ENCODE assay signal across 12 cellular contexts in genomic region chr3:138078901-138079344, GRCh38. TPM values are rescaled to one million over a fixed set of nuclear protein-coding genes. Genes with fewer than 3 reads are reported as not detected.
DNase-seq lines count a peak whose midpoint lies in the region; ATAC-seq, FAIRE-seq and TF ChIP-seq lines count a peak whose summit lies in the region.
"Had no signal": no experiment of that assay in that cellular context is flagged by ENCODE, and none has a peak within 500 bp of the region (broad histone marks: within the 10 kb centered on the region; RNA-seq: fewer than 3 reads in every experiment).

No MANE protein-coding gene starts in this region.

- H3K4me3 ChIP-seq in CD8-positive, alpha-beta T cell (ENCODE audit: low read depth, low read length) = no peak overlapping the region
- H3K4me3 ChIP-seq: upper lobe of left lung had no signal

- H3K4me3 Mint-ChIP-seq in CD8-positive, alpha-beta T cell = no peak overlapping the region

- ATAC-seq in SK-N-SH treated with all-trans-retinoic acid at 6 μM for 48 hours = peak; percentile 71
- no peak for ATAC-seq in GM19324 (IDR thresholded peaks at IDR 0.05; ENCODE audit: low FRiP score, unreplicated experiment)
- ATAC-seq in CD8-positive, alpha-beta T cell = no peak
- ATAC-seq: left ventricle myocardium superior had no signal

- H3K27ac Mint-ChIP-seq in CD8-positive, alpha-beta T cell = no peak overlapping the region

- H3K27me3 Mint-ChIP-seq in CD8-positive, alpha-beta T cell (ENCODE audit: low read depth) = peaks cover 7% of the 10 kb centered on the region

- CTCF ChIA-PET in CD8-positive, alpha-beta T cell (lab: Charles Lee) = no interaction called here

- in situ Hi-C loops in ACHN (cut with HindIII; ENCODE audit: low pct_ligation_motif_present, low pct_unique_long_range_greater_than_20kb, low sequenced_read_pairs) = no loop called here

- no peak overlapping the region for H3K27ac ChIP-seq in CD8-positive, alpha-beta T cell (ENCODE audit: low read depth, low read length)
- H3K27ac ChIP-seq: upper lobe of left lung had no signal

- H3K27me3 ChIP-seq in CD8-positive, alpha-beta T cell (ENCODE audit: insufficient read depth, low read length) = no peaks in the 10 kb centered on the region
- H3K27me3 ChIP-seq: upper lobe of left lung had no signal

- TF ChIP-seq CTCF in CD8-positive, alpha-beta T cell (IDR thresholded peaks at IDR 0.05) = no peak

- peak; percentile 94 for FAIRE-seq in H54 (lab: Jason Lieb, UNC)

- no peaks in the 10 kb centered on the region for H3K36me3 ChIP-seq in CD8-positive, alpha-beta T cell (ENCODE audit: insufficient read depth, low read length)

- H3K4me1 ChIP-seq in CD8-positive, alpha-beta T cell (ENCODE audit: insufficient read depth, low read length) = peaks cover 5% of the 10 kb centered on the region
- H3K4me1 ChIP-seq: upper lobe of left lung had no signal

- H3K9me3 Mint-ChIP-seq in CD8-positive, alpha-beta T cell = no peaks in the 10 kb centered on the region

- peaks cover 15% of the 10 kb centered on the region for H3K4me1 Mint-ChIP-seq in CD8-positive, alpha-beta T cell (ENCODE audit: low read depth)

- intact Hi-C loops in CD8-positive, alpha-beta T cell (cut with DNase I, micrococcal nuclease) = no loop called here

- POLR2A ChIA-PET in CD8-positive, alpha-beta T cell (lab: Charles Lee) = no interaction called here

- DNase-seq in ACHN (peak; percentile 83), H54 (ENCODE audit: insufficient read length, low spot score) (peak; percentile 78), hepatic stellate cell (ENCODE audit: low spot score) (peak; percentile 89), epidermal melanocyte (ENCODE audit: insufficient read length, low spot score) (no peak), NCI-H2227 treated with DMSO at 0.1 percent for 48 hours (lab: John Stamatoyannopoulos, UW) (no peak)
- no peak for DNase-seq in CD8-positive, alpha-beta T cell
- DNase-seq: activated CD4-positive, alpha-beta T cell treated with anti-CD3 and anti-CD28 coated beads for 1 hour; left ventricle myocardium superior; upper lobe of left lung had no signal

- no peak for TF ChIP-seq POLR2A in H54 (IDR thresholded peaks at IDR 0.05; ENCODE audit: low read depth, low read length)

- no peaks in the 10 kb centered on the region for H3K36me3 Mint-ChIP-seq in CD8-positive, alpha-beta T cell

- no peaks in the 10 kb centered on the region for H3K9me3 ChIP-seq in CD8-positive, alpha-beta T cell (ENCODE audit: low read length)
- H3K9me3 ChIP-seq: upper lobe of left lung had no signal

TF ChIP-seq in SK-N-SH treated with all-trans-retinoic acid at 6 μM for 48 hours, 23 proteins besides CTCF, POLR2A, EP300 and RAD21 (continues in another document):
- TF ChIP-seq GLIS3 (CRISPR knock-in tag; IDR thresholded peaks at IDR 0.05) = no peak
- TF ChIP-seq CREB5 (CRISPR knock-in tag; IDR thresholded peaks at IDR 0.05; ENCODE audit: low read depth) = no peak
- no peak for TF ChIP-seq TCF4 (CRISPR knock-in tag; IDR thresholded peaks at IDR 0.05; ENCODE audit: borderline replicate concordance)
- TF ChIP-seq ZNF70 (CRISPR knock-in tag; IDR thresholded peaks at IDR 0.05) = no peak
- TF ChIP-seq POU6F1 (CRISPR knock-in tag; IDR thresholded peaks at IDR 0.05; ENCODE audit: borderline replicate concordance, low read depth) = no peak
- TF ChIP-seq PATZ1 (CRISPR knock-in tag; IDR thresholded peaks at IDR 0.05; ENCODE audit: borderline replicate concordance) = no peak
- no peak for TF ChIP-seq ZC3H10 (CRISPR knock-in tag; IDR thresholded peaks at IDR 0.05)
- no peak for TF ChIP-seq TSHZ2 (CRISPR knock-in tag; IDR thresholded peaks at IDR 0.05)
- no peak for TF ChIP-seq CSRNP3 (CRISPR knock-in tag; IDR thresholded peaks at IDR 0.05)
- no peak for TF ChIP-seq ZNF565 (CRISPR knock-in tag; conservative IDR thresholded peaks at IDR 0.05; ENCODE audit: low read depth)
- no peak for TF ChIP-seq ARNTL (CRISPR knock-in tag; IDR thresholded peaks at IDR 0.05; ENCODE audit: borderline replicate concordance, low read depth)
- no peak for TF ChIP-seq ISL1 (CRISPR knock-in tag; IDR thresholded peaks at IDR 0.05)
- TF ChIP-seq ZFP3 (CRISPR knock-in tag; IDR thresholded peaks at IDR 0.05) = no peak
- TF ChIP-seq BACH2 (CRISPR knock-in tag; IDR thresholded peaks at IDR 0.05; ENCODE audit: borderline replicate concordance) = no peak
- no peak for TF ChIP-seq OSR1 (CRISPR knock-in tag; IDR thresholded peaks at IDR 0.05)
- no peak for TF ChIP-seq SNAI2 (CRISPR knock-in tag; IDR thresholded peaks at IDR 0.05)
- TF ChIP-seq CSDC2 (CRISPR knock-in tag; IDR thresholded peaks at IDR 0.05) = no peak
- TF ChIP-seq TOX (CRISPR knock-in tag; IDR thresholded peaks at IDR 0.05; ENCODE audit: borderline replicate concordance) = no peak
- TF ChIP-seq ZFP30 (CRISPR knock-in tag; IDR thresholded peaks at IDR 0.05) = no peak

RNA-seq across cellular contexts. Expression of gene DZIP1L, which starts 36.5 kb away (rescaled TPM):
- total RNA-seq in CD8-positive, alpha-beta T cell = not detected

RNA-seq across cellular contexts. Expression of gene A4GNT, which starts 53.3 kb away (rescaled TPM):
- total RNA-seq in CD8-positive, alpha-beta T cell = not detected
- total RNA-seq: cerebellum, left ventricle myocardium superior had no signal

Comparison
In these comparisons a context has a peak if more than half of its experiments do, and no peak if none do; other contexts are left out.
1. DNase-seq: peak in ACHN (single experiment), H54 (single experiment) and hepatic stellate cell (single experiment); none in epidermal melanocyte (single experiment), CD8-positive, alpha-beta T cell (0 of 7) and NCI-H2227 treated with DMSO at 0.1 percent for 48 hours (single experiment).